22 cellular contexts compared by ENCODE assay signal in genomic region chr5:135723451-135723850, GRCh38.
"Had no signal": no experiment of that assay in that cellular context is flagged by ENCODE, and none has a peak within 500 bp of the region (broad histone marks: within the 10 kb centered on the region; RNA-seq: fewer than 3 reads in every experiment).

No MANE protein-coding gene starts in this region.

- H3K27me3 ChIP-seq: colonic mucosa, esophagus muscularis mucosa, foreskin keratinocyte, heart right ventricle, left lung, neutrophil, pancreas, right atrium auricular region, testis, tibial artery had no signal

- H3K9me3 ChIP-seq: colonic mucosa, esophagus muscularis mucosa, heart right ventricle, left lung, neutrophil, pancreas, right atrium auricular region, testis, tibial artery had no signal

- DNase-seq: colonic mucosa; effector CD8-positive, alpha-beta T cell; foreskin keratinocyte; glutamatergic neuron; heart right ventricle; hippocampal formation; left cardiac atrium; left lung; mesendoderm; natural killer cell; pancreas; stimulated activated CD4-positive, alpha-beta T cell treated with anti-CD3 and anti-CD28 coated beads, Interleukin-2, amount 100 ng/mL, for 24 hours; stimulated activated CD4-positive, alpha-beta T cell treated with anti-CD3 and anti-CD28 coated beads, Interleukin-4, amount 100 ng/mL, for 24 hours; stimulated activated naive CD8-positive, alpha-beta T cell treated with anti-CD3 and anti-CD28 coated beads, Interleukin-15, Interleukin-2, amounts not matched to agents 100 U/mL and 50 U/mL, for 24 hours; substantia nigra; testis; tibial artery had no signal

- H3K4me1 ChIP-seq: colonic mucosa, foreskin keratinocyte, left lung, pancreas, right atrium auricular region, testis, tibial artery had no signal

- H3K4me3 ChIP-seq: colonic mucosa, esophagus muscularis mucosa, heart right ventricle, left lung, pancreas, right atrium auricular region, testis, tibial artery had no signal

- H3K36me3 ChIP-seq: colonic mucosa, esophagus muscularis mucosa, heart right ventricle, left lung, neutrophil, pancreas, right atrium auricular region, tibial artery had no signal

- ATAC-seq: foreskin keratinocyte; heart right ventricle; left cardiac atrium; left lung; natural killer cell; pancreas; sciatic nerve; stimulated activated memory B cell treated with anti-CD40 and anti-IgM and Interleukin-4, amounts not matched to agents 10 μg/mL and 1 μg/mL and 100 μg/mL, for 72 hours; stimulated activated naive CD8-positive, alpha-beta T cell treated with anti-CD3 and anti-CD28 coated beads, Interleukin-15, Interleukin-2, amounts not matched to agents 100 U/mL and 50 U/mL, for 24 hours had no signal
